In the genomic region with DNA sequence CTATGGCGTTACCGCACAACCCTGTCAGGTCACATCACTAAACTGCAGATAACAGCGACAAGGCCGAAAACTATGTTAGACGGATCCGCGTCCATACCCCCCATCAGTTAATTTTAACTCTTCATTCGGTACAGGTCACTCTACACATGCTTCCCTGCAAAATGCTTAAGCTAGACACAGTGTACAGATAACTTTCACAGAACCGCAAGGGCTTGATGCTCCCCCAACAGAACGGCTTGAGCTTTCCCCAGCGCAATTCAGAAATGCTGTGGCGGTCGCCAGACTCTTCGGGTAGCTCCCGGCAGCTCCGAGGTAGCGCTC, we compare ENCODE assay signal across 1 cellular context.
TF ChIP-seq lines count a peak whose summit lies in the region.

No MANE protein-coding gene starts in this region.

TF ChIP-seq in HEK293, 187 proteins besides CTCF, POLR2A, EP300 and RAD21 (continued from another document):
- TF ChIP-seq, protein P1, sequence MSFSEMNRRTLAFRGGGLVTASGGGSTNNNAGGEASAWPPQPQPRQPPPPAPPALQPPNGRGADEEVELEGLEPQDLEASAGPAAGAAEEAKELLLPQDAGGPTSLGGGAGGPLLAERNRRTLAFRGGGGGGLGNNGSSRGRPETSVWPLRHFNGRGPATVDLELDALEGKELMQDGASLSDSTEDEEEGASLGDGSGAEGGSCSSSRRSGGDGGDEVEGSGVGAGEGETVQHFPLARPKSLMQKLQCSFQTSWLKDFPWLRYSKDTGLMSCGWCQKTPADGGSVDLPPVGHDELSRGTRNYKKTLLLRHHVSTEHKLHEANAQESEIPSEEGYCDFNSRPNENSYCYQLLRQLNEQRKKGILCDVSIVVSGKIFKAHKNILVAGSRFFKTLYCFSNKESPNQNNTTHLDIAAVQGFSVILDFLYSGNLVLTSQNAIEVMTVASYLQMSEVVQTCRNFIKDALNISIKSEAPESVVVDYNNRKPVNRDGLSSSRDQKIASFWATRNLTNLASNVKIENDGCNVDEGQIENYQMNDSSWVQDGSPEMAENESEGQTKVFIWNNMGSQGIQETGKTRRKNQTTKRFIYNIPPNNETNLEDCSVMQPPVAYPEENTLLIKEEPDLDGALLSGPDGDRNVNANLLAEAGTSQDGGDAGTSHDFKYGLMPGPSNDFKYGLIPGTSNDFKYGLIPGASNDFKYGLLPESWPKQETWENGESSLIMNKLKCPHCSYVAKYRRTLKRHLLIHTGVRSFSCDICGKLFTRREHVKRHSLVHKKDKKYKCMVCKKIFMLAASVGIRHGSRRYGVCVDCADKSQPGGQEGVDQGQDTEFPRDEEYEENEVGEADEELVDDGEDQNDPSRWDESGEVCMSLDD (tag by site-specific recombination; IDR thresholded peaks at IDR 0.05) = 0 out of 2 replicates have a peak, but pooled peaks have one; percentile 24
- TF ChIP-seq ZNF777 (tag by site-specific recombination; IDR thresholded peaks at IDR 0.05; ENCODE audit: borderline replicate concordance) = peak; percentile 82; the same call in 1 of the 2 replicates
- peak; percentile 72 for TF ChIP-seq ZBTB17 (tag by site-specific recombination; IDR thresholded peaks at IDR 0.05)
- TF ChIP-seq, protein P2, sequence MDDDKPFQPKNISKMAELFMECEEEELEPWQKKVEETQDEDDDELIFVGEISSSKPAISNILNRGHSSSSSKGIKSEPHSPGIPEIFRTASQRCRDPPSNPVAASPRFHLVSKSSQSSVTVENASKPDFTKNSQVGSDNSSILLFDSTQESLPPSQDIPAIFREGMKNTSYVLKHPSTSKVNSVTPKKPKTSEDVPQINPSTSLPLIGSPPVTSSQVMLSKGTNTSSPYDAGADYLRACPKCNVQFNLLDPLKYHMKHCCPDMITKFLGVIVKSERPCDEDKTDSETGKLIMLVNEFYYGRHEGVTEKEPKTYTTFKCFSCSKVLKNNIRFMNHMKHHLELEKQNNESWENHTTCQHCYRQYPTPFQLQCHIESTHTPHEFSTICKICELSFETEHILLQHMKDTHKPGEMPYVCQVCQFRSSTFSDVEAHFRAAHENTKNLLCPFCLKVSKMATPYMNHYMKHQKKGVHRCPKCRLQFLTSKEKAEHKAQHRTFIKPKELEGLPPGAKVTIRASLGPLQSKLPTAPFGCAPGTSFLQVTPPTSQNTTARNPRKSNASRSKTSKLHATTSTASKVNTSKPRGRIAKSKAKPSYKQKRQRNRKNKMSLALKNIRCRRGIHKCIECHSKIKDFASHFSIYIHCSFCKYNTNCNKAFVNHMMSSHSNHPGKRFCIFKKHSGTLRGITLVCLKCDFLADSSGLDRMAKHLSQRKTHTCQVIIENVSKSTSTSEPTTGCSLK (tag by site-specific recombination; IDR thresholded peaks at IDR 0.05) = no peak
- no peak for TF ChIP-seq SCRT2 (tag by site-specific recombination; IDR thresholded peaks at IDR 0.05)
- TF ChIP-seq, protein P3, sequence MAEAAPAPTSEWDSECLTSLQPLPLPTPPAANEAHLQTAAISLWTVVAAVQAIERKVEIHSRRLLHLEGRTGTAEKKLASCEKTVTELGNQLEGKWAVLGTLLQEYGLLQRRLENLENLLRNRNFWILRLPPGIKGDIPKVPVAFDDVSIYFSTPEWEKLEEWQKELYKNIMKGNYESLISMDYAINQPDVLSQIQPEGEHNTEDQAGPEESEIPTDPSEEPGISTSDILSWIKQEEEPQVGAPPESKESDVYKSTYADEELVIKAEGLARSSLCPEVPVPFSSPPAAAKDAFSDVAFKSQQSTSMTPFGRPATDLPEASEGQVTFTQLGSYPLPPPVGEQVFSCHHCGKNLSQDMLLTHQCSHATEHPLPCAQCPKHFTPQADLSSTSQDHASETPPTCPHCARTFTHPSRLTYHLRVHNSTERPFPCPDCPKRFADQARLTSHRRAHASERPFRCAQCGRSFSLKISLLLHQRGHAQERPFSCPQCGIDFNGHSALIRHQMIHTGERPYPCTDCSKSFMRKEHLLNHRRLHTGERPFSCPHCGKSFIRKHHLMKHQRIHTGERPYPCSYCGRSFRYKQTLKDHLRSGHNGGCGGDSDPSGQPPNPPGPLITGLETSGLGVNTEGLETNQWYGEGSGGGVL (tag by site-specific recombination; IDR thresholded peaks at IDR 0.05) = 0 out of 2 replicates have a peak, but pooled peaks have one; percentile 39
- TF ChIP-seq, protein P4, sequence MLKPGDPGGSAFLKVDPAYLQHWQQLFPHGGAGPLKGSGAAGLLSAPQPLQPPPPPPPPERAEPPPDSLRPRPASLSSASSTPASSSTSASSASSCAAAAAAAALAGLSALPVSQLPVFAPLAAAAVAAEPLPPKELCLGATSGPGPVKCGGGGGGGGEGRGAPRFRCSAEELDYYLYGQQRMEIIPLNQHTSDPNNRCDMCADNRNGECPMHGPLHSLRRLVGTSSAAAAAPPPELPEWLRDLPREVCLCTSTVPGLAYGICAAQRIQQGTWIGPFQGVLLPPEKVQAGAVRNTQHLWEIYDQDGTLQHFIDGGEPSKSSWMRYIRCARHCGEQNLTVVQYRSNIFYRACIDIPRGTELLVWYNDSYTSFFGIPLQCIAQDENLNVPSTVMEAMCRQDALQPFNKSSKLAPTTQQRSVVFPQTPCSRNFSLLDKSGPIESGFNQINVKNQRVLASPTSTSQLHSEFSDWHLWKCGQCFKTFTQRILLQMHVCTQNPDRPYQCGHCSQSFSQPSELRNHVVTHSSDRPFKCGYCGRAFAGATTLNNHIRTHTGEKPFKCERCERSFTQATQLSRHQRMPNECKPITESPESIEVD (tag by site-specific recombination; IDR thresholded peaks at IDR 0.05) = no peak
- TF ChIP-seq SP7 (tag by site-specific recombination; IDR thresholded peaks at IDR 0.05) = 0 out of 2 replicates have a peak, but pooled peaks have one; percentile 35
- no peak for TF ChIP-seq ZNF140 (tag by site-specific recombination; IDR thresholded peaks at IDR 0.05)
- TF ChIP-seq GLIS2 (tag by site-specific recombination; IDR thresholded peaks at IDR 0.05) = peak; percentile 15; the same call in 1 of the 2 replicates
